ENCODE assay signal across 11 cellular contexts in genomic region chr15:31031471-31032064, GRCh38. TPM values are rescaled to one million over a fixed set of nuclear protein-coding genes. Genes with fewer than 3 reads are reported as not detected.
DNase-seq lines count a peak whose midpoint lies in the region; ATAC-seq and TF ChIP-seq lines count a peak whose summit lies in the region.
"Had no signal": no experiment of that assay in that cellular context is flagged by ENCODE, and none has a peak within 500 bp of the region (broad histone marks: within the 10 kb centered on the region; RNA-seq: fewer than 3 reads in every experiment).

No MANE protein-coding gene starts in this region.

- H3K27me3 ChIP-seq in mammary epithelial cell (ENCODE audit: insufficient read depth, low read length) = no peaks in the 10 kb centered on the region
- peaks cover under 1% of the 10 kb centered on the region for H3K27me3 ChIP-seq in A673 (replicated peaks; ENCODE audit: insufficient read depth, low read depth, low read length, poor library complexity)
- H3K27me3 ChIP-seq: stomach had no signal

- in situ Hi-C loops in mammary epithelial cell (cut with MboI; ENCODE audit: low sequenced_read_pairs in 2 of 2) = no loop called here

- no TSS peak for BruUV-seq in mammary epithelial cell (replicated peaks; lab: Mats Ljungman, UMichigan)
- BruUV-seq in MCF 10A (replicated peaks; lab: Mats Ljungman, UMichigan) = no TSS peak
- BruUV-seq in A673 (replicated peaks; lab: Mats Ljungman, UMichigan) = no TSS peak

- H3K36me3 Mint-ChIP-seq in MCF 10A (ENCODE audit: insufficient read depth, unreplicated experiment) (no peaks in the 10 kb centered on the region), activated B cell treated with CpG ODN at 0.5 μM for 24 hours (ENCODE audit: low read depth) (no peaks in the 10 kb centered on the region)
- no peaks in the 10 kb centered on the region for H3K36me3 Mint-ChIP-seq in stimulated activated naive B cell treated with anti-CD40 and anti-IgM and Interleukin-4, amounts not matched to agents 10 μg/mL and 1 μg/mL and 100 μg/mL, for 72 hours
- no peaks in the 10 kb centered on the region for H3K36me3 Mint-ChIP-seq in activated T-helper 1 cell treated with anti-CD3 and anti-CD28 coated beads, Interleukin-12 subunit alpha, Interleukin-12 subunit beta, Interleukin-2, Interleukin-4 antibody, amounts not matched to agents 30 ng/mL and 10 ng/mL and 1 ng/mL, durations not matched to agents 14 hours and 24 hours and 36 hours (ENCODE audit: low read depth)

- ATAC-seq in HG02798 (IDR thresholded peaks at IDR 0.05; ENCODE audit: poor library complexity, unreplicated experiment) (peak; percentile 80), activated B cell treated with CpG ODN at 0.5 μM for 24 hours (ENCODE audit: low read depth) (peak; percentile 50)
- peak; percentile 71 to 93 for ATAC-seq in stimulated activated naive B cell treated with anti-CD40 and anti-IgM and Interleukin-4, amounts not matched to agents 10 μg/mL and 1 μg/mL and 100 μg/mL, for 72 hours (replicated peaks)

- H3K9me3 Mint-ChIP-seq in MCF 10A (ENCODE audit: unreplicated experiment) = no peaks in the 10 kb centered on the region
- no peaks in the 10 kb centered on the region for H3K9me3 Mint-ChIP-seq in activated B cell treated with CpG ODN at 0.5 μM for 24 hours
- H3K9me3 Mint-ChIP-seq in stimulated activated naive B cell treated with anti-CD40 and anti-IgM and Interleukin-4, amounts not matched to agents 10 μg/mL and 1 μg/mL and 100 μg/mL, for 72 hours = no peaks in the 10 kb centered on the region
- no peaks in the 10 kb centered on the region for H3K9me3 Mint-ChIP-seq in activated T-helper 1 cell treated with anti-CD3 and anti-CD28 coated beads, Interleukin-12 subunit alpha, Interleukin-12 subunit beta, Interleukin-2, Interleukin-4 antibody, amounts not matched to agents 30 ng/mL and 10 ng/mL and 1 ng/mL, durations not matched to agents 14 hours and 24 hours and 36 hours

- peak overlapping the region; percentile 62 for H2AFZ ChIP-seq in mammary epithelial cell (ENCODE audit: low read depth, low read length)

- no peaks in the 10 kb centered on the region for H3K79me2 ChIP-seq in mammary epithelial cell (ENCODE audit: insufficient read depth, low read length)

- H3K27ac ChIP-seq in mammary epithelial cell (ENCODE audit: insufficient read depth, low read depth, low read length) (no peak overlapping the region), A673 (ENCODE audit: low read depth, low read length, poor library complexity, severe bottlenecking) (no peak overlapping the region)
- H3K27ac ChIP-seq: stomach had no signal

- dilution Hi-C loops in mammary epithelial cell (cut with HindIII; ENCODE audit: low sequenced_read_pairs) = no loop called here

- H3K4me1 Mint-ChIP-seq in MCF 10A (ENCODE audit: insufficient read depth, unreplicated experiment) (no peaks in the 10 kb centered on the region), activated B cell treated with CpG ODN at 0.5 μM for 24 hours (peaks cover 53% of the 10 kb centered on the region)
- peaks cover 28 to 34% of the 10 kb centered on the region in 2 donors for H3K4me1 Mint-ChIP-seq in stimulated activated naive B cell treated with anti-CD40 and anti-IgM and Interleukin-4, amounts not matched to agents 10 μg/mL and 1 μg/mL and 100 μg/mL, for 72 hours
- H3K4me1 Mint-ChIP-seq in activated T-helper 1 cell treated with anti-CD3 and anti-CD28 coated beads, Interleukin-12 subunit alpha, Interleukin-12 subunit beta, Interleukin-2, Interleukin-4 antibody, amounts not matched to agents 30 ng/mL and 10 ng/mL and 1 ng/mL, durations not matched to agents 14 hours and 24 hours and 36 hours (ENCODE audit: low read depth) = peaks cover 8% of the 10 kb centered on the region

- TF ChIP-seq CTCF in mammary epithelial cell (conservative IDR thresholded peaks at IDR 0.05 in 1 of 2, IDR thresholded peaks at IDR 0.05 in 1 of 2; ENCODE audit: extremely low read depth in 1 of 2, insufficient read depth in 1 of 2, low read depth in 1 of 2, low read length in 2 of 2) = no peak
- no peak for TF ChIP-seq CTCF in MCF 10A (IDR thresholded peaks at IDR 0.05; ENCODE audit: unreplicated experiment)
- no peak for TF ChIP-seq CTCF in activated B cell treated with CpG ODN at 0.5 μM for 24 hours (IDR thresholded peaks at IDR 0.05)
- TF ChIP-seq CTCF in lower leg skin (IDR thresholded peaks at IDR 0.05) = no peak
- TF ChIP-seq CTCF in A673 (conservative IDR thresholded peaks at IDR 0.05; ENCODE audit: low read depth, low read length) = no peak

- no peak overlapping the region for H3K9ac ChIP-seq in mammary epithelial cell (ENCODE audit: insufficient read depth, low read length)

- H3K4me3 ChIP-seq in mammary epithelial cell (replicated peaks in 1 of 3; ENCODE audit: insufficient read depth in 1 of 3, low read depth in 2 of 3, low read length in 3 of 3) (no peak overlapping the region), lower leg skin (ENCODE audit: low read depth, poor library complexity, severe bottlenecking) (no peak overlapping the region), A673 (ENCODE audit: low read depth, low read length, poor library complexity, severe bottlenecking) (no peak overlapping the region)
- H3K4me3 ChIP-seq: stomach had no signal

- no peaks in the 10 kb centered on the region for H3K4me1 ChIP-seq in mammary epithelial cell (ENCODE audit: insufficient read depth, low read length)
- peaks cover 45% of the 10 kb centered on the region for H3K4me1 ChIP-seq in A673 (ENCODE audit: insufficient read depth, low read length, poor library complexity, severe bottlenecking)

- no peaks in the 10 kb centered on the region for H3K9me3 ChIP-seq in mammary epithelial cell (replicated peaks; ENCODE audit: insufficient read depth, low read length)
- H3K9me3 ChIP-seq in A673 (ENCODE audit: low read depth, low read length, poor library complexity, severe bottlenecking) = no peaks in the 10 kb centered on the region
- H3K9me3 ChIP-seq: stomach had no signal

- CTCF ChIA-PET in mammary epithelial cell (lab: Charles Lee; ENCODE audit: low non-redundant PET) (no interaction called here), MCF 10A (lab: Yijun Ruan, JAX) (interaction anchor here (0.9 kb wide), 1 partner anchor 97 kb away, joined by 4 read pairs; no protein-coding TSS in a partner anchor), activated B cell treated with CpG ODN at 0.5 μM for 24 hours (lab: Charles Lee) (no interaction called here), A673 (lab: Charles Lee) (no interaction called here)

- WGBS in mammary epithelial cell (ENCODE audit: low coverage, missing lambda C conversion rate) = 91% methylated on average over 3 of the region's 3 CpGs
- WGBS in lower leg skin, 2 donors = 89 to 90% methylated on average over 3 of the region's 3 CpGs

- DNase-seq in mammary epithelial cell (peak; percentile 35), MCF 10A (ENCODE audit: unreplicated experiment) (no peak), activated B cell treated with CpG ODN at 0.5 μM for 24 hours (no peak), lower leg skin (ENCODE audit: low spot score in 2 of 2) (no peak), A673 (ENCODE audit: low spot score) (no peak)
- no peak for DNase-seq in stimulated activated naive B cell treated with anti-CD40 and anti-IgM and Interleukin-4, amounts not matched to agents 10 μg/mL and 1 μg/mL and 100 μg/mL, for 72 hours
- DNase-seq in activated T-helper 1 cell treated with anti-CD3 and anti-CD28 coated beads, Interleukin-12 subunit alpha, Interleukin-12 subunit beta, Interleukin-2, Interleukin-4 antibody, amounts not matched to agents 30 ng/mL and 10 ng/mL and 1 ng/mL, durations not matched to agents 14 hours and 24 hours and 36 hours (ENCODE audit: low spot score) = no peak
- DNase-seq: amygdala, NCI-H1105, stomach had no signal

- intact Hi-C loops in mammary epithelial cell (cut with micrococcal nuclease) (no loop called here), MCF 10A (cut with micrococcal nuclease) (no loop called here), activated B cell treated with CpG ODN at 0.5 μM for 24 hours (cut with micrococcal nuclease) (loop anchor here (2.0 to 5.0 kb wide), 2 partner anchors 17 to 39 kb away; partner anchors contain the start of gene MTMR10), lower leg skin (cut with DNase I; ENCODE audit: low total_unique reads) (no loop called here), A673 (cut with micrococcal nuclease; ENCODE audit: unreplicated experiment) (loop anchor here (5.0 kb wide), 1 partner anchor 39 kb away; the partner anchor contains the start of gene MTMR10)
- intact Hi-C loops in activated T-helper 1 cell treated with anti-CD3 and anti-CD28 coated beads, Interleukin-12 subunit alpha, Interleukin-12 subunit beta, Interleukin-2, Interleukin-4 antibody, amounts not matched to agents 30 ng/mL and 10 ng/mL and 1 ng/mL, durations not matched to agents 14 hours and 24 hours and 36 hours (cut with micrococcal nuclease) = no loop called here

- H3K27ac Mint-ChIP-seq in MCF 10A (ENCODE audit: low read depth, unreplicated experiment) (no peak overlapping the region), activated B cell treated with CpG ODN at 0.5 μM for 24 hours (peak overlapping the region; percentile 62)
- peak overlapping the region; percentile 72 for H3K27ac Mint-ChIP-seq in stimulated activated naive B cell treated with anti-CD40 and anti-IgM and Interleukin-4, amounts not matched to agents 10 μg/mL and 1 μg/mL and 100 μg/mL, for 72 hours
- H3K27ac Mint-ChIP-seq in activated T-helper 1 cell treated with anti-CD3 and anti-CD28 coated beads, Interleukin-12 subunit alpha, Interleukin-12 subunit beta, Interleukin-2, Interleukin-4 antibody, amounts not matched to agents 30 ng/mL and 10 ng/mL and 1 ng/mL, durations not matched to agents 14 hours and 24 hours and 36 hours = no peak overlapping the region

- POLR2A ChIA-PET in MCF 10A (lab: Yijun Ruan, JAX) = interaction anchor here (0.6 kb wide), 1 partner anchor 34 kb away, joined by 3 read pairs; no protein-coding TSS in a partner anchor
- POLR2A ChIA-PET in activated B cell treated with CpG ODN at 0.5 μM for 24 hours (lab: Charles Lee) = interaction anchor here (0.7 to 1.0 kb wide), 2 partner anchors 39 to 361 kb away, joined by 3 to 8 read pairs; no protein-coding TSS in a partner anchor
- POLR2A ChIA-PET in A673 (lab: Charles Lee; ENCODE audit: low non-redundant PET) = no interaction called here

- no peak for TF ChIP-seq POLR2A in lower leg skin (IDR thresholded peaks at IDR 0.05)

- H3K27me3 Mint-ChIP-seq in MCF 10A (ENCODE audit: insufficient read depth, unreplicated experiment) = no peaks in the 10 kb centered on the region
- peaks cover 2% of the 10 kb centered on the region for H3K27me3 Mint-ChIP-seq in activated B cell treated with CpG ODN at 0.5 μM for 24 hours
- no peaks in the 10 kb centered on the region for H3K27me3 Mint-ChIP-seq in stimulated activated naive B cell treated with anti-CD40 and anti-IgM and Interleukin-4, amounts not matched to agents 10 μg/mL and 1 μg/mL and 100 μg/mL, for 72 hours
- H3K27me3 Mint-ChIP-seq in activated T-helper 1 cell treated with anti-CD3 and anti-CD28 coated beads, Interleukin-12 subunit alpha, Interleukin-12 subunit beta, Interleukin-2, Interleukin-4 antibody, amounts not matched to agents 30 ng/mL and 10 ng/mL and 1 ng/mL, durations not matched to agents 14 hours and 24 hours and 36 hours (ENCODE audit: insufficient read depth) = peaks cover 26% of the 10 kb centered on the region

- H3K4me3 Mint-ChIP-seq in MCF 10A (ENCODE audit: unreplicated experiment) = no peak overlapping the region
- no peak overlapping the region for H3K4me3 Mint-ChIP-seq in activated B cell treated with CpG ODN at 0.5 μM for 24 hours
- H3K4me3 Mint-ChIP-seq in stimulated activated naive B cell treated with anti-CD40 and anti-IgM and Interleukin-4, amounts not matched to agents 10 μg/mL and 1 μg/mL and 100 μg/mL, for 72 hours = no peak overlapping the region
- H3K4me3 Mint-ChIP-seq in activated T-helper 1 cell treated with anti-CD3 and anti-CD28 coated beads, Interleukin-12 subunit alpha, Interleukin-12 subunit beta, Interleukin-2, Interleukin-4 antibody, amounts not matched to agents 30 ng/mL and 10 ng/mL and 1 ng/mL, durations not matched to agents 14 hours and 24 hours and 36 hours = no peak overlapping the region

- H3K4me2 ChIP-seq in mammary epithelial cell (ENCODE audit: insufficient read depth, low read depth, low read length) = no peak overlapping the region

- H4K20me1 ChIP-seq in mammary epithelial cell (ENCODE audit: insufficient read depth, low read length) = no peaks in the 10 kb centered on the region

- H3K36me3 ChIP-seq in mammary epithelial cell (ENCODE audit: insufficient read depth, low read length) (no peaks in the 10 kb centered on the region), A673 (ENCODE audit: insufficient read depth, low read length, poor library complexity, severe bottlenecking) (no peaks in the 10 kb centered on the region)
- H3K36me3 ChIP-seq: stomach had no signal

RNA-seq across cellular contexts. Expression of gene MTMR10, which starts 40.1 kb away (rescaled TPM):
- total RNA-seq in mammary epithelial cell (10 to 100 TPM; 15.8 to 17.9 TPM), MCF 10A (2022) (11.4 and 13.0 TPM in 2 replicates), activated B cell treated with CpG ODN at 0.5 μM for 24 hours (39.3 and 42.5 TPM in 2 replicates), lower leg skin (10 to 100 TPM; 22.5 to 34.7 (median 31.2) TPM), A673 (2021) (15.8 and 16.0 TPM in 2 replicates)
- polyA plus RNA-seq in mammary epithelial cell = 6.7 TPM
- polyA minus RNA-seq in mammary epithelial cell = 30.0 TPM
- total RNA-seq in activated T-helper 1 cell treated with anti-CD3 and anti-CD28 coated beads, Interleukin-12 subunit alpha, Interleukin-12 subunit beta, Interleukin-2, Interleukin-4 antibody, amounts not matched to agents 30 ng/mL and 10 ng/mL and 1 ng/mL, durations not matched to agents 14 hours and 24 hours and 36 hours = 11.8 and 13.4 TPM in 2 replicates

Comparison
In these comparisons a context has a peak if more than half of its experiments do, and no peak if none do; other contexts are left out.
1. H3K27ac Mint-ChIP-seq: peak in activated B cell treated with CpG ODN at 0.5 μM for 24 hours (single experiment) and stimulated activated naive B cell treated with anti-CD40 and anti-IgM and Interleukin-4, amounts not matched to agents 10 μg/mL and 1 μg/mL and 100 μg/mL, for 72 hours (single experiment); none in MCF 10A (single experiment) and activated T-helper 1 cell treated with anti-CD3 and anti-CD28 coated beads, Interleukin-12 subunit alpha, Interleukin-12 subunit beta, Interleukin-2, Interleukin-4 antibody, amounts not matched to agents 30 ng/mL and 10 ng/mL and 1 ng/mL, durations not matched to agents 14 hours and 24 hours and 36 hours (single experiment).
2. intact Hi-C loops: an anchor here in activated B cell treated with CpG ODN at 0.5 μM for 24 hours (2.0 to 5.0 kb wide) and A673 (5.0 kb wide); none called in mammary epithelial cell, MCF 10A, lower leg skin and activated T-helper 1 cell treated with anti-CD3 and anti-CD28 coated beads, Interleukin-12 subunit alpha, Interleukin-12 subunit beta, Interleukin-2, Interleukin-4 antibody, amounts not matched to agents 30 ng/mL and 10 ng/mL and 1 ng/mL, durations not matched to agents 14 hours and 24 hours and 36 hours.
3. Peak in every context shown above with its lines, with median percentiles within 50 percentile points of each other: ATAC-seq.